ENCODE assay signal across 1 cellular context in the genomic region with DNA sequence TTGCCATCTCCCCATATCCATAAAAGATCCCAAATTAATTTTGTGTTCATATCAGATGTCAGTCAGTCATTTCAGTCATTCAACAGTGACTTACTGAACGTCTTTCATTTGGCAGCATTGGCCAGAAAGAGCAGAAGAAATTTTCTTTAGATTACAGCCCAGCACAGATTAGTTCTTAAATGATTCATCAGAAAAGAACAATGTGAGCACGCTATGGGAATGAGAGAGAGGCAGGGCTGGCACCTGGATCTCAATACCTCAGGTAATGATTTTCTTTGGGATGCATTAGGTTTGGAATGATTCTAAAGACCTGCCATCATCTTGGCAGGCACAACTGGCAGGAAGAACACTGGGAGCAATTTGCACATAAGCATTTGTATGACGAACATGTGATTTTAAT.
TF ChIP-seq lines count a peak whose summit lies in the region.

No MANE protein-coding gene starts in this region.

TF ChIP-seq in SK-N-SH, 30 proteins besides CTCF, POLR2A, EP300 and RAD21 (continued from another document):
- TF ChIP-seq MEF2A (IDR thresholded peaks at IDR 0.05; ENCODE audit: borderline replicate concordance, low read depth): no peak
- TF ChIP-seq POLR2AphosphoS5 (IDR thresholded peaks at IDR 0.05; ENCODE audit: low read depth, low read length): no peak
- TF ChIP-seq, protein P1, sequence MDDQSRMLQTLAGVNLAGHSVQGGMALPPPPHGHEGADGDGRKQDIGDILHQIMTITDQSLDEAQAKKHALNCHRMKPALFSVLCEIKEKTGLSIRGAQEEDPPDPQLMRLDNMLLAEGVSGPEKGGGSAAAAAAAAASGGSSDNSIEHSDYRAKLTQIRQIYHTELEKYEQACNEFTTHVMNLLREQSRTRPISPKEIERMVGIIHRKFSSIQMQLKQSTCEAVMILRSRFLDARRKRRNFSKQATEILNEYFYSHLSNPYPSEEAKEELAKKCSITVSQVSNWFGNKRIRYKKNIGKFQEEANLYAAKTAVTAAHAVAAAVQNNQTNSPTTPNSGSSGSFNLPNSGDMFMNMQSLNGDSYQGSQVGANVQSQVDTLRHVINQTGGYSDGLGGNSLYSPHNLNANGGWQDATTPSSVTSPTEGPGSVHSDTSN (IDR thresholded peaks at IDR 0.05): no peak
- TF ChIP-seq, protein P2, sequence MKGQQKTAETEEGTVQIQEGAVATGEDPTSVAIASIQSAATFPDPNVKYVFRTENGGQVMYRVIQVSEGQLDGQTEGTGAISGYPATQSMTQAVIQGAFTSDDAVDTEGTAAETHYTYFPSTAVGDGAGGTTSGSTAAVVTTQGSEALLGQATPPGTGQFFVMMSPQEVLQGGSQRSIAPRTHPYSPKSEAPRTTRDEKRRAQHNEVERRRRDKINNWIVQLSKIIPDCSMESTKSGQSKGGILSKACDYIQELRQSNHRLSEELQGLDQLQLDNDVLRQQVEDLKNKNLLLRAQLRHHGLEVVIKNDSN (IDR thresholded peaks at IDR 0.05; ENCODE audit: borderline replicate concordance, low read depth): no peak
- TF ChIP-seq, protein P3, sequence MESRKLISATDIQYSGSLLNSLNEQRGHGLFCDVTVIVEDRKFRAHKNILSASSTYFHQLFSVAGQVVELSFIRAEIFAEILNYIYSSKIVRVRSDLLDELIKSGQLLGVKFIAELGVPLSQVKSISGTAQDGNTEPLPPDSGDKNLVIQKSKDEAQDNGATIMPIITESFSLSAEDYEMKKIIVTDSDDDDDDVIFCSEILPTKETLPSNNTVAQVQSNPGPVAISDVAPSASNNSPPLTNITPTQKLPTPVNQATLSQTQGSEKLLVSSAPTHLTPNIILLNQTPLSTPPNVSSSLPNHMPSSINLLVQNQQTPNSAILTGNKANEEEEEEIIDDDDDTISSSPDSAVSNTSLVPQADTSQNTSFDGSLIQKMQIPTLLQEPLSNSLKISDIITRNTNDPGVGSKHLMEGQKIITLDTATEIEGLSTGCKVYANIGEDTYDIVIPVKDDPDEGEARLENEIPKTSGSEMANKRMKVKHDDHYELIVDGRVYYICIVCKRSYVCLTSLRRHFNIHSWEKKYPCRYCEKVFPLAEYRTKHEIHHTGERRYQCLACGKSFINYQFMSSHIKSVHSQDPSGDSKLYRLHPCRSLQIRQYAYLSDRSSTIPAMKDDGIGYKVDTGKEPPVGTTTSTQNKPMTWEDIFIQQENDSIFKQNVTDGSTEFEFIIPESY (IDR thresholded peaks at IDR 0.05; ENCODE audit: borderline replicate concordance, low read depth): no peak
- TF ChIP-seq, protein P4, sequence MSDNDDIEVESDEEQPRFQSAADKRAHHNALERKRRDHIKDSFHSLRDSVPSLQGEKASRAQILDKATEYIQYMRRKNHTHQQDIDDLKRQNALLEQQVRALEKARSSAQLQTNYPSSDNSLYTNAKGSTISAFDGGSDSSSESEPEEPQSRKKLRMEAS (IDR thresholded peaks at IDR 0.05; ENCODE audit: low read depth): no peak
